In the genomic region with DNA sequence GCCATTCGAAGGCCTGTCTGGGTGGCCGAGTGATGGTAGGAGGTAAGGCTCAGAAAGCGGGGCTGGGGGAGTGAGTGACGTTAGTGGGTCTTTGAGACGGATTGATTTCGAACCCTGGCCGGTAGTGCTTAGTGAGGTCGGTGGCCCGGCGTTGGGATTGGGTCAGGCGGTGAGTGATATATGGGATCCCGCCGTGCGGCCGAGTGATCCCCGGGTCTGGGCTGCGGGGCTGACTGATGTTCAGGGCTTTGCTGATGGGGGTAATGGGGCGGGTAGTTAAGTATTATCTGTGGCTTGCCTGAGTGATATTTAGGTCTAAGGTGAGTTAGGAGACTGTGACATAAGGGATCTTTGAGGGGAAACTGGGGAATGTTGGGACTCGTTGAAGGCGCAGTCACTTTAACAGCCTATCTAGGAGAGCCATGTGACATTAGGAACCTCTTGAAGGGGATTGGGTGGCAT, we compare ENCODE assay signal across 8 cellular contexts. TPM values are rescaled to one million over a fixed set of nuclear protein-coding genes. Genes with fewer than 3 reads are reported as not detected.
DNase-seq lines count a peak whose midpoint lies in the region; ATAC-seq and TF ChIP-seq lines count a peak whose summit lies in the region.

No MANE protein-coding gene starts in this region.

- WGBS in body of pancreas, 2 donors = 1 to 2% methylated on average over 14 to 20 of the region's 20 CpGs
- 1 to 2% methylated on average over 20 of the region's 20 CpGs for WGBS in lower leg skin, 2 donors
- 0 to 2% methylated on average over 5 to 20 of the region's 20 CpGs for WGBS in transverse colon (ENCODE audit: low coverage in 1 of 2), 2 donors

- TF ChIP-seq POLR2A in body of pancreas (IDR thresholded peaks at IDR 0.05) (no peak), lower leg skin (IDR thresholded peaks at IDR 0.05) (no peak), transverse colon (IDR thresholded peaks at IDR 0.05) (no peak)

- peak overlapping the region; percentile 93 for H3K4me3 ChIP-seq in BJ (ENCODE audit: low read depth, low read length)
- peak overlapping the region; percentile 26 to 66 for H3K4me3 ChIP-seq in body of pancreas
- peak overlapping the region; percentile 77 for H3K4me3 ChIP-seq in lower leg skin (ENCODE audit: low read depth, poor library complexity, severe bottlenecking)
- H3K4me3 ChIP-seq in transverse colon = peak overlapping the region; percentile 60 to 85 (median 77)

- CTCF ChIA-PET in BJ (lab: Yijun Ruan, JAX) = interaction anchor here (0.9 to 2.7 kb wide), 5 partner anchors 9 to 179 kb away, joined by 3 to 20 read pairs (median 5); no protein-coding TSS in a partner anchor

- POLR2A ChIA-PET in BJ (lab: Charles Lee) = interaction anchor here (1.0 kb wide), 1 partner anchor 131 kb away, joined by 4 read pairs; no protein-coding TSS in a partner anchor

- in situ Hi-C loops in transverse colon (cut with MboI; ENCODE audit: low pct_ligation_motif_present in 1 of 4, low pct_unique_long_range_greater_than_20kb in 1 of 4, low sequenced_read_pairs in 3 of 4) = no loop called here

- no peaks in the 10 kb centered on the region for H3K9me3 ChIP-seq in body of pancreas
- H3K9me3 ChIP-seq in transverse colon = no peaks in the 10 kb centered on the region

- no peak for TF ChIP-seq EP300 in transverse colon (IDR thresholded peaks at IDR 0.05; ENCODE audit: low read depth)

- H3K27ac ChIP-seq in body of pancreas = peak overlapping the region; percentile 60 to 93 (median 80)
- peak overlapping the region; percentile 92 to 96 (median 94) for H3K27ac ChIP-seq in transverse colon

- H3K4me1 ChIP-seq in body of pancreas (peaks cover 20% of the 10 kb centered on the region), transverse colon (peaks cover 15 to 27% (median 21%) of the 10 kb centered on the region in 4 donors)

- ATAC-seq in HG03354 (IDR thresholded peaks at IDR 0.05; ENCODE audit: poor library complexity, severe bottlenecking, unreplicated experiment) (peak; percentile 3), body of pancreas (no peak), HG02938 (IDR thresholded peaks at IDR 0.05; ENCODE audit: unreplicated experiment) (no peak), GM19455 (IDR thresholded peaks at IDR 0.05; ENCODE audit: unreplicated experiment) (no peak)

- H3K36me3 ChIP-seq in BJ (ENCODE audit: control insufficient read depth, insufficient read depth, low read length) (peaks cover 16% of the 10 kb centered on the region), body of pancreas (replicated peaks in 1 of 2; ENCODE audit: insufficient read depth in 1 of 2, low read depth in 2 of 2) (peaks cover 0 to 14% of the 10 kb centered on the region in 2 donors), transverse colon (peaks cover 0 to 33% (median 8%) of the 10 kb centered on the region in 4 donors)

- intact Hi-C loops in body of pancreas (cut with DNase I) (no loop called here), lower leg skin (cut with DNase I; ENCODE audit: low total_unique reads) (no loop called here), transverse colon (cut with DNase I; ENCODE audit: low total_unique reads) (no loop called here)

- H3K27me3 ChIP-seq in BJ (ENCODE audit: control insufficient read depth, insufficient read depth, low read length) (no peaks in the 10 kb centered on the region), body of pancreas (no peaks in the 10 kb centered on the region), transverse colon (no peaks in the 10 kb centered on the region)

- DNase-seq in BJ (ENCODE audit: low read depth) (no peak), body of pancreas (peak in 1 of 4 donors; percentile 14), lower leg skin (ENCODE audit: low spot score in 2 of 2) (peak in 1 of 2 donors; percentile 87), transverse colon (no peak), SIG-M5 treated with dmso at 0.1 percent for 504 hours (lab: John Stamatoyannopoulos, UW; ENCODE audit: unreplicated experiment) (no peak)

- no peak for TF ChIP-seq CTCF in BJ (IDR thresholded peaks at IDR 0.05; ENCODE audit: insufficient read depth, low read depth, low read length)
- no peak for TF ChIP-seq CTCF in body of pancreas (IDR thresholded peaks at IDR 0.05)
- no peak for TF ChIP-seq CTCF in lower leg skin (IDR thresholded peaks at IDR 0.05)
- TF ChIP-seq CTCF in transverse colon (IDR thresholded peaks at IDR 0.05) = no peak

RNA-seq across cellular contexts. Expression of a gene that starts 0.4 kb away (rescaled TPM):
- polyA plus RNA-seq in BJ (2011; rRNA removed) = 71.5 and 105 TPM in 2 replicates
- 55.9 and 58.3 TPM in 2 replicates for polyA minus RNA-seq in BJ (2011; rRNA and poly(A)+ RNA removed)
- total RNA-seq in body of pancreas (10 to 100 TPM; 14.2 to 43.8 TPM), lower leg skin (10 to 100 TPM; 78.0 to 92.5 (median 87.7) TPM), transverse colon (10 to 100 TPM; 46.4 to 83.4 (median 77.5) TPM)

RNA-seq across cellular contexts. Expression of a gene that starts 25.4 kb away (rescaled TPM):
- polyA plus RNA-seq in BJ (2011; rRNA removed) = 1.4 and 1.9 TPM in 2 replicates
- polyA minus RNA-seq in BJ (2011; rRNA and poly(A)+ RNA removed) = 2.9 and 5.2 TPM in 2 replicates
- total RNA-seq in body of pancreas (1 to 10 TPM in 1 of 2 donors, under 1 TPM in 1; 0.66 to 2.6 TPM), lower leg skin (1 to 10 TPM in 2 of 4 donors, under 1 TPM in 2; 0.30 to 4.8 (median 1.4) TPM), transverse colon (1 to 10 TPM in 3 of 4 donors, under 1 TPM in 1; 0.60 to 8.1 (median 2.4) TPM)

RNA-seq across cellular contexts. Expression of a gene that starts 37.0 kb away (rescaled TPM):
- 0.01 TPM in 1 of 2 replicates, not detected in the other for polyA plus RNA-seq in BJ (2011; rRNA removed)
- polyA minus RNA-seq in BJ (2011; rRNA and poly(A)+ RNA removed) = not detected in 2 replicates
- 10 to 100 TPM; 19.4 to 24.1 TPM for total RNA-seq in body of pancreas
- 100 to 1,000 TPM; 155 to 286 (median 194) TPM for total RNA-seq in lower leg skin
- total RNA-seq in transverse colon = 1,000 to 10,000 TPM; 1,603 to 6,178 (median 2,329) TPM

Comparison
In these comparisons a context has a peak if more than half of its experiments do, and no peak if none do; other contexts are left out.
1. RNA of a gene that starts 37.0 kb away (total RNA-seq): 1,603 to 6,178 TPM in transverse colon and 155 to 286 TPM in lower leg skin; 19.4 to 24.1 TPM in body of pancreas; every median in the first group is over 4 times any median in the second.
2. Peak in every context shown above with its lines, with median percentiles within 50 percentile points of each other: H3K4me3 ChIP-seq.